In the genomic region with DNA sequence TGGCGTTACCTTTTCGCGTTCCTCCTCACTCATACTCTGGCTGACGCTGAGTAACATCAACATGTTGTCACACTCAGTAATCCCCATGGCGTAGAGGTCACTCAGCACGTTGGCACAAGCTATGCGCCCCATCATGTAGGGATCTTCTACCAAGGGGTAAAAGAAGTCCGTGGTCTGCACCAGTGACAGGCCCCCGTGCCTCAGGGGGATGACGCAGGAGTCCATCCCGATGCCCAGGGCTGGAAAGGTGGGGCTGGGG, we compare ENCODE assay signal across 8 cellular contexts. TPM values are rescaled to one million over a fixed set of nuclear protein-coding genes. Genes with fewer than 3 reads are reported as not detected.
DNase-seq lines count a peak whose midpoint lies in the region; ATAC-seq, FAIRE-seq and TF ChIP-seq lines count a peak whose summit lies in the region.

No MANE protein-coding gene starts in this region.

- H2AK5ac ChIP-seq in mesenchymal stem cell (ENCODE audit: low read length, severe bottlenecking) = no peak overlapping the region

- peak overlapping the region; percentile 83 for H3K4me2 ChIP-seq in A549
- H3K4me2 ChIP-seq in mesenchymal stem cell (ENCODE audit: low read length, poor library complexity, severe bottlenecking) = peak overlapping the region; percentile 82

- no peak for TF ChIP-seq EP300 in A549 (IDR thresholded peaks at IDR 0.05)

- intact Hi-C loops in ascending aorta (cut with DNase I) = loop anchor here (1.0 to 2.0 kb wide), 4 partner anchors 15 to 90 kb away; partner anchors contain the start of genes DCTPP1, ZNF48, ZNF747 and ZNF768

- H3K4me3 ChIP-seq in A549 (peak overlapping the region; percentile 84), HEK293 (ENCODE audit: low read depth, low read length) (peak overlapping the region; percentile 79), ascending aorta (peak overlapping the region; percentile 79 to 97), mesenchymal stem cell (ENCODE audit: insufficient read depth in 1 of 2, low read depth in 1 of 2, low read length in 2 of 2) (peak overlapping the region; percentile 79 to 95)

- H3K4ac ChIP-seq in mesenchymal stem cell (ENCODE audit: low read depth in 1 of 2, low read length in 2 of 2) = peak overlapping the region; percentile 0 to 16

- H3K27me3 ChIP-seq in ascending aorta (no peaks in the 10 kb centered on the region), mesenchymal stem cell (ENCODE audit: control insufficient read depth in 1 of 2, insufficient read depth in 1 of 2, low read length in 2 of 2) (no peaks in the 10 kb centered on the region)

- no peak overlapping the region for H3K14ac ChIP-seq in mesenchymal stem cell (ENCODE audit: low read length in 2 of 2)

- H2BK120ac ChIP-seq in mesenchymal stem cell (ENCODE audit: low read depth, low read length) = peak overlapping the region; percentile 71

- H3K23ac ChIP-seq in mesenchymal stem cell (ENCODE audit: low read length in 2 of 2) = no peak overlapping the region

- peaks cover 11% of the 10 kb centered on the region for H3K79me1 ChIP-seq in mesenchymal stem cell (replicated peaks; ENCODE audit: low read length, poor library complexity, severe bottlenecking)

- TF ChIP-seq CTCF in A549 (IDR thresholded peaks at IDR 0.05) = no peak
- no peak for TF ChIP-seq CTCF in HEK293 (tag by site-specific recombination; IDR thresholded peaks at IDR 0.05)
- TF ChIP-seq CTCF in ascending aorta (IDR thresholded peaks at IDR 0.05) = no peak

- H3K27ac ChIP-seq in A549 (peak overlapping the region; percentile 91 to 99), HEK293 (ENCODE audit: extremely low read depth, low read depth, low read length) (peak overlapping the region; percentile 70), ascending aorta (peak overlapping the region; percentile 92 to 97), mesenchymal stem cell (ENCODE audit: low read length, poor library complexity, severe bottlenecking) (peak overlapping the region; percentile 17)

- H2BK5ac ChIP-seq in mesenchymal stem cell (ENCODE audit: low read depth, low read length, poor library complexity, severe bottlenecking) = no peak overlapping the region

- POLR2A ChIA-PET in A549 (lab: Yijun Ruan, JAX) = interaction anchor here (0.6 to 2.5 kb wide), 8 partner anchors 11 to 165 kb away, joined by 3 to 11 read pairs (median 5); partner anchors contain the start of genes DCTPP1, ZNF689 and ZNF747
- POLR2A ChIA-PET in HEK293 (lab: Yijun Ruan, JAX) = interaction anchor here (0.6 to 2.0 kb wide), 9 partner anchors 15 to 165 kb away, joined by 3 to 14 read pairs (median 4); partner anchors contain the start of genes DCTPP1, ZNF689 and ZNF747

- peak overlapping the region; percentile 40 to 92 for H3K18ac ChIP-seq in mesenchymal stem cell (ENCODE audit: low read depth in 1 of 2, low read length in 2 of 2)

- peak overlapping the region; percentile 81 for H4K91ac ChIP-seq in mesenchymal stem cell (ENCODE audit: low read length)

- CTCF ChIA-PET in A549 (lab: Yijun Ruan, JAX) = interaction anchor here (0.8 to 6.7 kb wide), 8 partner anchors 15 to 352 kb away, joined by 3 to 36 read pairs (median 3); partner anchors contain the start of gene DCTPP1
- CTCF ChIA-PET in HEK293 (lab: Yijun Ruan, JAX) = interaction anchor here (0.6 to 2.7 kb wide), 4 partner anchors 9 to 171 kb away, joined by 3 to 7 read pairs (median 5); partner anchors contain the start of gene DCTPP1

- no peak overlapping the region for H2BK12ac ChIP-seq in mesenchymal stem cell (ENCODE audit: low read length in 2 of 2)

- peak overlapping the region; percentile 99 for H3K9ac ChIP-seq in mesenchymal stem cell (ENCODE audit: low read length)

- H3K9me3 ChIP-seq in A549 (no peaks in the 10 kb centered on the region), HEK293 (ENCODE audit: control insufficient read depth, insufficient read depth, low read depth, low read length) (no peaks in the 10 kb centered on the region), ascending aorta (no peaks in the 10 kb centered on the region), mesenchymal stem cell (ENCODE audit: control insufficient read depth, low read length) (no peaks in the 10 kb centered on the region)

- peak overlapping the region; percentile 7 for H2AFZ ChIP-seq in mesenchymal stem cell (ENCODE audit: low read depth, low read length)

- ATAC-seq in A549 (no peak), left lobe of liver (no peak)

- no peak for TF ChIP-seq POLR2A in A549 (IDR thresholded peaks at IDR 0.05; ENCODE audit: low read length)

- peaks cover 19% of the 10 kb centered on the region for H3K4me1 ChIP-seq in A549
- H3K4me1 ChIP-seq in HEK293 (ENCODE audit: control insufficient read depth, insufficient read depth, low read length) = peaks cover 3% of the 10 kb centered on the region; the same call in 1 of the 2 replicates
- H3K4me1 ChIP-seq in ascending aorta = peaks cover 5 to 16% of the 10 kb centered on the region in 2 donors
- peaks cover 7% of the 10 kb centered on the region for H3K4me1 ChIP-seq in mesenchymal stem cell (ENCODE audit: control insufficient read depth, insufficient read depth, low read depth, low read length)

- 60% methylated on average over 7 of the region's 11 CpGs for WGBS in A549 (ENCODE audit: missing lambda C conversion rate)
- WGBS in mesenchymal stem cell = 54% methylated on average over 11 of the region's 11 CpGs

- TF ChIP-seq RAD21 in A549 (conservative IDR thresholded peaks at IDR 0.05 in 1 of 2, IDR thresholded peaks at IDR 0.05 in 1 of 2) = no peak

- H2BK15ac ChIP-seq in mesenchymal stem cell (ENCODE audit: low read depth, poor library complexity, severe bottlenecking) = no peak overlapping the region

- FAIRE-seq in A549 (lab: Jason Lieb, UNC) = no peak

- H3K36me3 ChIP-seq in HEK293 (ENCODE audit: control insufficient read depth in 2 of 2, insufficient read depth in 1 of 2, low read length in 2 of 2) (peaks cover 0 to 22% of the 10 kb centered on the region in 2 experiments; a peak in 2 of 3 replicates), ascending aorta (peaks cover 0 to 4% of the 10 kb centered on the region in 2 donors), mesenchymal stem cell (ENCODE audit: control insufficient read depth in 1 of 2, insufficient read depth in 2 of 2, low read depth in 1 of 2, low read length in 2 of 2) (peaks cover 4 to 20% of the 10 kb centered on the region in 2 experiments)

- H4K8ac ChIP-seq in mesenchymal stem cell (ENCODE audit: low read length) = peak overlapping the region; percentile 14

- DNase-seq in A549 (ENCODE audit: low read depth in 1 of 2, low spot score in 1 of 2) = no peak
- DNase-seq in ascending aorta (ENCODE audit: low spot score in 2 of 2) = no peak
- no peak for DNase-seq in mesenchymal stem cell
- no peak for DNase-seq in mesenteric fat pad (ENCODE audit: low spot score)
- no peak for DNase-seq in amniotic stem cell (lab: John Stamatoyannopoulos, UW)
- no peak for DNase-seq in NCI-H2171 (lab: John Stamatoyannopoulos, UW)
- no peak for DNase-seq in left lobe of liver (ENCODE audit: low spot score)

TF ChIP-seq in HEK293, 187 proteins besides CTCF, POLR2A, EP300 and RAD21 (continues in another document):
- TF ChIP-seq ZNF221 (tag by site-specific recombination; IDR thresholded peaks at IDR 0.05; ENCODE audit: borderline replicate concordance) = no peak

RNA-seq across cellular contexts. Expression of gene SEPHS2, which starts 0.6 kb away (rescaled TPM):
- polyA plus RNA-seq in A549 (2011; rRNA removed) = 61.5 and 72.6 TPM in 2 replicates
- polyA plus RNA-seq in A549 (2012; cell fraction: cytosol; rRNA removed) = 36.4 and 42.6 TPM in 2 replicates
- 16.1 and 18.8 TPM in 2 replicates for polyA plus RNA-seq in A549 (2012; cell fraction: nucleus; rRNA removed)
- polyA plus RNA-seq in A549 (2017; fragmentation: RNase III; extraction: RNeasy Plus Mini Kit Qiagen cat#74134 plus additional on column Dnase treatment) = 42.8 to 48.9 TPM (median 47.8 TPM) in 3 replicates
- 32.3 and 37.4 TPM in 2 replicates for polyA minus RNA-seq in A549 (2011; rRNA and poly(A)+ RNA removed)
- total RNA-seq in ascending aorta = 22.8 TPM
- polyA plus RNA-seq in mesenchymal stem cell (2013, experiment 1 of 2) = 35.7 TPM
- 36.5 TPM for polyA plus RNA-seq in mesenchymal stem cell (2013, experiment 2 of 2)
- total RNA-seq in mesenteric fat pad = 48.4 TPM
- total RNA-seq in left lobe of liver = 199 TPM

RNA-seq across cellular contexts. Expression of gene DCTPP1, which starts 15.2 kb away (rescaled TPM):
- polyA plus RNA-seq in A549 (2011; rRNA removed) (105 and 122 TPM in 2 replicates), A549 (2017; fragmentation: RNase III; extraction: RNeasy Plus Mini Kit Qiagen cat#74134 plus additional on column Dnase treatment) (114 to 121 TPM (median 120 TPM) in 3 replicates)
- 179 and 200 TPM in 2 replicates for polyA plus RNA-seq in A549 (2012; cell fraction: cytosol; rRNA removed)
- 106 and 110 TPM in 2 replicates for polyA plus RNA-seq in A549 (2012; cell fraction: nucleus; rRNA removed)
- polyA minus RNA-seq in A549 (2011; rRNA and poly(A)+ RNA removed) = 36.0 and 47.7 TPM in 2 replicates
- total RNA-seq in ascending aorta (7.2 TPM), mesenteric fat pad (26.8 TPM), left lobe of liver (11.1 TPM)
- 15.9 TPM for polyA plus RNA-seq in mesenchymal stem cell (2013, experiment 1 of 2)
- polyA plus RNA-seq in mesenchymal stem cell (2013, experiment 2 of 2) = 16.5 TPM

RNA-seq across cellular contexts. Expression of gene ITGAL, which starts 27.5 kb away (rescaled TPM):
- polyA plus RNA-seq in A549 (2011; rRNA removed) (0.40 and 0.94 TPM in 2 replicates), A549 (2017; fragmentation: RNase III; extraction: RNeasy Plus Mini Kit Qiagen cat#74134 plus additional on column Dnase treatment) (0.08 to 0.51 TPM (median 0.17 TPM) in 3 replicates)
- 0.39 and 0.42 TPM in 2 replicates for polyA plus RNA-seq in A549 (2012; cell fraction: cytosol; rRNA removed)
- polyA plus RNA-seq in A549 (2012; cell fraction: nucleus; rRNA removed) = 0.31 and 0.95 TPM in 2 replicates
- polyA minus RNA-seq in A549 (2011; rRNA and poly(A)+ RNA removed) = 1.3 and 1.4 TPM in 2 replicates
- total RNA-seq in ascending aorta (0.11 TPM), mesenteric fat pad (6.8 TPM), left lobe of liver (11.0 TPM)
- polyA plus RNA-seq in mesenchymal stem cell (2013, experiment 1 of 2) = not detected
- 0.07 TPM for polyA plus RNA-seq in mesenchymal stem cell (2013, experiment 2 of 2)

RNA-seq across cellular contexts. Expression of gene ZNF771, which starts 37.7 kb away (rescaled TPM):
- 5.0 and 5.7 TPM in 2 replicates for polyA plus RNA-seq in A549 (2011; rRNA removed)
- polyA plus RNA-seq in A549 (2012; cell fraction: cytosol; rRNA removed) = 13.6 and 22.1 TPM in 2 replicates
- 12.7 and 26.3 TPM in 2 replicates for polyA plus RNA-seq in A549 (2012; cell fraction: nucleus; rRNA removed)
- 6.8 to 7.9 TPM (median 7.2 TPM) in 3 replicates for polyA plus RNA-seq in A549 (2017; fragmentation: RNase III; extraction: RNeasy Plus Mini Kit Qiagen cat#74134 plus additional on column Dnase treatment)
- 2.8 and 3.6 TPM in 2 replicates for polyA minus RNA-seq in A549 (2011; rRNA and poly(A)+ RNA removed)
- total RNA-seq in ascending aorta = 49.6 TPM
- polyA plus RNA-seq in mesenchymal stem cell (2013, experiment 1 of 2) = 5.2 TPM
- 4.6 TPM for polyA plus RNA-seq in mesenchymal stem cell (2013, experiment 2 of 2)
- total RNA-seq in mesenteric fat pad = 6.3 TPM
- 13.5 TPM for total RNA-seq in left lobe of liver

RNA-seq across cellular contexts. Expression of gene ZNF48, which starts 49.9 kb away (rescaled TPM):
- polyA plus RNA-seq in A549 (2011; rRNA removed) (7.0 and 9.3 TPM in 2 replicates), A549 (2017; fragmentation: RNase III; extraction: RNeasy Plus Mini Kit Qiagen cat#74134 plus additional on column Dnase treatment) (9.1 to 10.4 TPM (median 9.7 TPM) in 3 replicates)
- 8.1 and 10.4 TPM in 2 replicates for polyA plus RNA-seq in A549 (2012; cell fraction: cytosol; rRNA removed)
- 12.0 and 13.2 TPM in 2 replicates for polyA plus RNA-seq in A549 (2012; cell fraction: nucleus; rRNA removed)
- 7.2 and 9.6 TPM in 2 replicates for polyA minus RNA-seq in A549 (2011; rRNA and poly(A)+ RNA removed)
- total RNA-seq in ascending aorta (25.1 TPM), mesenteric fat pad (5.3 TPM), left lobe of liver (5.4 TPM)
- polyA plus RNA-seq in mesenchymal stem cell (2013, experiment 1 of 2) = 6.3 TPM
- 5.5 TPM for polyA plus RNA-seq in mesenchymal stem cell (2013, experiment 2 of 2)

Comparison
In these comparisons a context has a peak if more than half of its experiments do, and no peak if none do; other contexts are left out.
1. H3K27ac ChIP-seq: peak in every context shown above with its lines; median percentile 95 in A549; 94 in ascending aorta; 70 in HEK293; 17 in mesenchymal stem cell.